ENCODE assay signal across 8 cellular contexts in the genomic region with DNA sequence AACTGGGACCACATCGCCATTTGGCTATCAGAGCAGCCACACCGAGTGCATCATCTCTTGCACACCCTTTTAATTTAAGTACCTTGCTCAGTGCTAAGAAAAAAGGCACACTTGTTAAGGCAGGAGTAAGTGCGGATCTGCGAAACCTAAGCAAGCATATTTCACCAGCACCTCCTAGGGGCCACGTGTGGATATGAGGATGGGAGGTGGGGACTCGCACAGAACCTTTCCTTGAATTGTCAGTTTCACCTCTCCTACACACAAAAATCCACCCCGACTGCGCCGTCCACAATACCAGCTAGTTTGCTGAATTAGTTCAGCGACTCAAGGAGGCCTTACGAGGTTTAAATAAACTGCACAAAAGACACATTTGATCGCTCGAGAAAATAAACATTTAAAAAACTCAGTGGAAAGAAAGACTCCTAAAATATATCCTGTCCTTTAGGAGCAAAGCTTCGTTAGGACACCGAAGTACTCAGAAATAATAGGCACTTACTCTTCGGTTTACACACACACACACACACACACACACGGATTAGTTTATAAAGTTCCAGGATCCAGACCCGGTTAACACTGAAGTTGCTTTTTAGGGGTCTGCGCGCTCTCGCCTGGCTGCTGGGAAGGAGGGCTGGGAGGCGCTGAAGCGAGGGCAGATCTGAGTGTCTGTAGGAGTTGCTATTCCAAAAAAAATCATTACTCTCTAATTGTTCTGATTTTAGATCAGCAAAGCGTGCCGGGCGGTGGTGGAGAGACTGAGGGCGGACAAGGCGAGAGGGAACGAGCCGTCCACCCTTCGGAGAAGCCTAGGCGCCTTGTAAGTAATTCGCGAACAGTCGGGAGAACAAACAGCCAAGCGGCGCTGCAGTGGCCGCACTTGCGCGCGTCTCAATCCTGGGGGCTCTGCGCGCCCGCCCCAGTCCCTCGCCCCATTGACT. TPM values are rescaled to one million over a fixed set of nuclear protein-coding genes. Genes with fewer than 3 reads are reported as not detected.
A peak's percentile ranks its signal among the peaks of the same experiment; 100 is the strongest.
DNase-seq lines count a peak whose midpoint lies in the region; ATAC-seq, FAIRE-seq and TF ChIP-seq lines count a peak whose summit lies in the region.

No MANE protein-coding gene starts in this region.

- H3K9ac ChIP-seq in kidney (ENCODE audit: low read length in 2 of 2) = peak overlapping the region; percentile 37 to 67

- H3K36me3 ChIP-seq in OCI-LY7 (ENCODE audit: insufficient read depth, low read length) (no peaks in the 10 kb centered on the region), kidney (ENCODE audit: control insufficient read depth in 1 of 2, insufficient read depth in 2 of 2, low read length in 2 of 2) (no peaks in the 10 kb centered on the region), small intestine (ENCODE audit: control insufficient read depth in 2 of 2, insufficient read depth in 2 of 2, low read length in 2 of 2) (no peaks in the 10 kb centered on the region)

- peak overlapping the region; percentile 69 for H3K4me2 ChIP-seq in OCI-LY7 (ENCODE audit: low read length)

- POLR2A ChIA-PET in OCI-LY7 (lab: Charles Lee) = interaction anchor here (0.6 to 1.2 kb wide), 4 partner anchors 8 to 52 kb away, joined by 3 to 8 read pairs (median 4); no protein-coding TSS in a partner anchor

- peak; percentile 62 for TF ChIP-seq CTCF in AG09309 (IDR thresholded peaks at IDR 0.05; ENCODE audit: control insufficient read depth, insufficient read depth, low read depth, low read length, missing control alignments)
- peak; percentile 77 for TF ChIP-seq CTCF in OCI-LY7 (conservative IDR thresholded peaks at IDR 0.05; ENCODE audit: low read length)
- TF ChIP-seq CTCF in choroid plexus epithelial cell (conservative IDR thresholded peaks at IDR 0.05; ENCODE audit: low read depth, low read length) = peak; percentile 94
- TF ChIP-seq CTCF in kidney (IDR thresholded peaks at IDR 0.05; ENCODE audit: borderline replicate concordance, extremely low read depth, insufficient read depth) = peak; percentile 40

- H3K4me1 ChIP-seq in OCI-LY7 (ENCODE audit: insufficient read depth, low read length, poor library complexity, severe bottlenecking) (peaks cover 14% of the 10 kb centered on the region), kidney (ENCODE audit: control insufficient read depth in 1 of 2, insufficient read depth in 1 of 2, low read depth in 1 of 2, low read length in 2 of 2) (peaks cover 0 to 4% of the 10 kb centered on the region in 2 donors), small intestine (ENCODE audit: control insufficient read depth in 2 of 2, insufficient read depth in 1 of 2, low read depth in 1 of 2, low read length in 1 of 2) (no peaks in the 10 kb centered on the region)

- BruUV-seq in OCI-LY7 (replicated peaks; lab: Mats Ljungman, UMichigan) = TSS peak; percentile 73

- no peaks in the 10 kb centered on the region for H4K20me1 ChIP-seq in OCI-LY7 (ENCODE audit: insufficient read depth, low read length)

- H3K4me3 ChIP-seq in AG09309 (ENCODE audit: control insufficient read depth, low read depth, low read length) = peak overlapping the region; percentile 60
- peak overlapping the region; percentile 61 for H3K4me3 ChIP-seq in OCI-LY7 (ENCODE audit: low read depth, low read length, poor library complexity, severe bottlenecking)
- H3K4me3 ChIP-seq in choroid plexus epithelial cell (ENCODE audit: low read depth, low read length) = peak overlapping the region; percentile 67
- H3K4me3 ChIP-seq in kidney (ENCODE audit: low read length in 2 of 2) = peak overlapping the region; percentile 67 to 69
- H3K4me3 ChIP-seq in small intestine (ENCODE audit: low read depth in 1 of 2, low read length in 2 of 2) = peak overlapping the region; percentile 26 to 71

- intact Hi-C loops in OCI-LY7 (cut with micrococcal nuclease; ENCODE audit: unreplicated experiment) = loop anchor here (1.0 to 10.0 kb wide), 3 partner anchors 599 to 844 kb away; a partner anchor contains a TSS
- intact Hi-C loops in kidney (cut with DNase I) = no loop called here

- H3K9me3 ChIP-seq in OCI-LY7 (ENCODE audit: low read length) (no peaks in the 10 kb centered on the region), kidney (ENCODE audit: control insufficient read depth in 1 of 2, low read length in 2 of 2) (no peaks in the 10 kb centered on the region), small intestine (ENCODE audit: control insufficient read depth, low read depth) (no peaks in the 10 kb centered on the region)

- ATAC-seq in GM18498 (IDR thresholded peaks at IDR 0.05; ENCODE audit: unreplicated experiment) (peak; percentile 25), HG03280 (IDR thresholded peaks at IDR 0.05; ENCODE audit: unreplicated experiment) (peak; percentile 22), HG02973 (IDR thresholded peaks at IDR 0.05; ENCODE audit: unreplicated experiment) (no peak)

- H3K9me2 ChIP-seq in OCI-LY7 (ENCODE audit: insufficient read depth, low read length) = no peaks in the 10 kb centered on the region

- WGBS in small intestine, 3 donors = 1 to 2% (median 2%) methylated on average over 45 of the region's 45 CpGs

- no peak overlapping the region for H3K27ac ChIP-seq in OCI-LY7 (ENCODE audit: low read depth, low read length, poor library complexity, severe bottlenecking)
- peak overlapping the region; percentile 43 to 61 for H3K27ac ChIP-seq in kidney (ENCODE audit: low read depth in 2 of 2, low read length in 2 of 2)
- H3K27ac ChIP-seq in small intestine (ENCODE audit: low read depth in 1 of 2, low read length in 1 of 2) = peak overlapping the region; percentile 34 to 82

- CTCF ChIA-PET in OCI-LY7 (lab: Charles Lee; ENCODE audit: unreplicated experiment) = interaction anchor here (0.9 to 1.4 kb wide), 3 partner anchors 409 to 600 kb away, joined by 3 read pairs; no protein-coding TSS in a partner anchor

- H3K27me3 ChIP-seq in small intestine (ENCODE audit: control insufficient read depth in 2 of 2, insufficient read depth in 2 of 2, low read length in 2 of 2) = no peaks in the 10 kb centered on the region

- FAIRE-seq in kidney (lab: Jason Lieb, UNC) = no peak
- FAIRE-seq in small intestine (lab: Jason Lieb, UNC) = no peak

- no peaks in the 10 kb centered on the region for H3K79me2 ChIP-seq in OCI-LY7 (ENCODE audit: insufficient read depth, low read depth, low read length)

- peak overlapping the region; percentile 61; the same call in 1 of the 2 replicates for H2AFZ ChIP-seq in OCI-LY7 (ENCODE audit: low read length)

- DNase-seq in AG09309 (ENCODE audit: low read depth) (peak; percentile 21), OCI-LY7 (ENCODE audit: low spot score) (peak; percentile 54), choroid plexus epithelial cell (ENCODE audit: low read depth) (peak; percentile 92), kidney (peak; percentile 76), small intestine (peak; percentile 75)

RNA-seq across cellular contexts. Expression of a gene that starts 1.0 kb away (rescaled TPM):
- total RNA-seq in OCI-LY7 (2014; rRNA removed; shearing (Covaris generic)) = 0.46 and 0.88 TPM in 2 replicates
- 0.55 and 0.57 TPM in 2 replicates for total RNA-seq in OCI-LY7 (2022)
- total RNA-seq in kidney = 4.4 TPM
- 0.71 TPM for polyA plus RNA-seq in kidney (ENCODE audit: insufficient read depth, low read depth, low replicate concordance)
- 1 to 10 TPM in 1 of 3 donors, under 1 TPM in 2; 0.27 to 1.6 (median 0.45) TPM for polyA plus RNA-seq in small intestine

Comparison
In these comparisons a context has a peak if more than half of its experiments do, and no peak if none do; other contexts are left out.
1. DNase-seq: peak in every context shown above with its lines; median percentile 92 in choroid plexus epithelial cell; 76 in kidney; 75 in small intestine; 54 in OCI-LY7; 21 in AG09309.
2. CTCF ChIP-seq: peak in every context shown above with its lines; median percentile 94 in choroid plexus epithelial cell; 77 in OCI-LY7; 62 in AG09309; 40 in kidney.